In the genomic region with DNA sequence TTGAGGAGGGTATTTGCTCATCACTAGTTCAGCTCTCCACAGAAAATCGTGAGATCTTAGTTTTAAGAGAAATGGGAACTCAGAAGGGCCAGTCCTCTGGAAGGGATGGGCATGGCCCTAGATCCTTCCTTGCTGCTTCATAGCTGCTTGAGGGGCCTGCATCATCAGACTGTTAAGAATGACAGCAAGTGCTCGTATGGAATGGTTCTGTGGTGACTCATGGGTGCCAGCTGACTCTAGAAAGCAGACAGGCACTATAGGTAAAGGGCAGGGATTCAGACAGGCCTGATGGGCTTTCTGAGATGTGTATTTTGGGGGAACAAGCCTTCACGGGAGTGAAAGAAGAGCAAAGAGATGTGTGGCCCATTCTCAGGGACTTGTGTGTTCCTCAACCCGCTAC, we compare ENCODE assay signal across 1 cellular context.
A peak's percentile ranks its signal among the peaks of the same experiment; 100 is the strongest.
TF ChIP-seq lines count a peak whose summit lies in the region.

No MANE protein-coding gene starts in this region.

TF ChIP-seq in HepG2, 621 proteins besides CTCF, POLR2A, EP300 and RAD21 (continued from another document):
- TF ChIP-seq MEIS1 (CRISPR knock-in tag; IDR thresholded peaks at IDR 0.05; ENCODE audit: borderline replicate concordance) = no peak
- TF ChIP-seq ERF (CRISPR knock-in tag; IDR thresholded peaks at IDR 0.05) = no peak
- no peak for TF ChIP-seq POLR2AphosphoS5 (IDR thresholded peaks at IDR 0.05; ENCODE audit: low read depth, low read length)
- TF ChIP-seq ZBTB21 (CRISPR knock-in tag; IDR thresholded peaks at IDR 0.05) = no peak
- TF ChIP-seq ISL2 (CRISPR knock-in tag; IDR thresholded peaks at IDR 0.05) = no peak
- TF ChIP-seq IRX3 (CRISPR knock-in tag; IDR thresholded peaks at IDR 0.05; ENCODE audit: borderline replicate concordance, low read depth) = no peak
- no peak for TF ChIP-seq NCOA5 (CRISPR knock-in tag; IDR thresholded peaks at IDR 0.05)
- no peak for TF ChIP-seq MTF1 (CRISPR knock-in tag; IDR thresholded peaks at IDR 0.05)
- peak; percentile 77 for TF ChIP-seq FOSL2 (CRISPR knock-in tag; IDR thresholded peaks at IDR 0.05)
- TF ChIP-seq SOX5 (CRISPR knock-in tag; IDR thresholded peaks at IDR 0.05; ENCODE audit: borderline replicate concordance) = no peak
- TF ChIP-seq XRCC5 (optimal IDR thresholded peaks at IDR 0.05; ENCODE audit: low read length) = peak; percentile 18
- no peak for TF ChIP-seq SNAPC2 (CRISPR knock-in tag; IDR thresholded peaks at IDR 0.05)
- TF ChIP-seq, protein P1, sequence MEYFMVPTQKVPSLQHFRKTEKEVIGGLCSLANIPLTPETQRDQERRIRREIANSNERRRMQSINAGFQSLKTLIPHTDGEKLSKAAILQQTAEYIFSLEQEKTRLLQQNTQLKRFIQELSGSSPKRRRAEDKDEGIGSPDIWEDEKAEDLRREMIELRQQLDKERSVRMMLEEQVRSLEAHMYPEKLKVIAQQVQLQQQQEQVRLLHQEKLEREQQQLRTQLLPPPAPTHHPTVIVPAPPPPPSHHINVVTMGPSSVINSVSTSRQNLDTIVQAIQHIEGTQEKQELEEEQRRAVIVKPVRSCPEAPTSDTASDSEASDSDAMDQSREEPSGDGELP (IDR thresholded peaks at IDR 0.05; ENCODE audit: borderline replicate concordance, low read depth) = peak; percentile 67
- TF ChIP-seq, protein P2, sequence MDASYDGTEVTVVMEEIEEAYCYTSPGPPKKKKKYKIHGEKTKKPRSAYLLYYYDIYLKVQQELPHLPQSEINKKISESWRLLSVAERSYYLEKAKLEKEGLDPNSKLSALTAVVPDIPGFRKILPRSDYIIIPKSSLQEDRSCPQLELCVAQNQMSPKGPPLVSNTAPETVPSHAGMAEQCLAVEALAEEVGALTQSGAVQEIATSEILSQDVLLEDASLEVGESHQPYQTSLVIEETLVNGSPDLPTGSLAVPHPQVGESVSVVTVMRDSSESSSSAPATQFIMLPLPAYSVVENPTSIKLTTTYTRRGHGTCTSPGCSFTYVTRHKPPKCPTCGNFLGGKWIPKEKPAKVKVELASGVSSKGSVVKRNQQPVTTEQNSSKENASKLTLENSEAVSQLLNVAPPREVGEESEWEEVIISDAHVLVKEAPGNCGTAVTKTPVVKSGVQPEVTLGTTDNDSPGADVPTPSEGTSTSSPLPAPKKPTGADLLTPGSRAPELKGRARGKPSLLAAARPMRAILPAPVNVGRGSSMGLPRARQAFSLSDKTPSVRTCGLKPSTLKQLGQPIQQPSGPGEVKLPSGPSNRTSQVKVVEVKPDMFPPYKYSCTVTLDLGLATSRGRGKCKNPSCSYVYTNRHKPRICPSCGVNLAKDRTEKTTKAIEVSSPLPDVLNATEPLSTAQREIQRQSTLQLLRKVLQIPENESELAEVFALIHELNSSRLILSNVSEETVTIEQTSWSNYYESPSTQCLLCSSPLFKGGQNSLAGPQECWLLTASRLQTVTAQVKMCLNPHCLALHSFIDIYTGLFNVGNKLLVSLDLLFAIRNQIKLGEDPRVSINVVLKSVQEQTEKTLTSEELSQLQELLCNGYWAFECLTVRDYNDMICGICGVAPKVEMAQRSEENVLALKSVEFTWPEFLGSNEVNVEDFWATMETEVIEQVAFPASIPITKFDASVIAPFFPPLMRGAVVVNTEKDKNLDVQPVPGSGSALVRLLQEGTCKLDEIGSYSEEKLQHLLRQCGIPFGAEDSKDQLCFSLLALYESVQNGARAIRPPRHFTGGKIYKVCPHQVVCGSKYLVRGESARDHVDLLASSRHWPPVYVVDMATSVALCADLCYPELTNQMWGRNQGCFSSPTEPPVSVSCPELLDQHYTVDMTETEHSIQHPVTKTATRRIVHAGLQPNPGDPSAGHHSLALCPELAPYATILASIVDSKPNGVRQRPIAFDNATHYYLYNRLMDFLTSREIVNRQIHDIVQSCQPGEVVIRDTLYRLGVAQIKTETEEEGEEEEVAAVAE (CRISPR knock-in tag; IDR thresholded peaks at IDR 0.05; ENCODE audit: borderline replicate concordance) = no peak
- TF ChIP-seq ZSCAN30 (CRISPR knock-in tag; IDR thresholded peaks at IDR 0.05) = no peak
- peak; percentile 34 for TF ChIP-seq TEAD3 (CRISPR knock-in tag; optimal IDR thresholded peaks at IDR 0.05; ENCODE audit: borderline replicate concordance)
- TF ChIP-seq ZNF550 (CRISPR knock-in tag; IDR thresholded peaks at IDR 0.05; ENCODE audit: borderline replicate concordance) = no peak
- TF ChIP-seq, protein P3, sequence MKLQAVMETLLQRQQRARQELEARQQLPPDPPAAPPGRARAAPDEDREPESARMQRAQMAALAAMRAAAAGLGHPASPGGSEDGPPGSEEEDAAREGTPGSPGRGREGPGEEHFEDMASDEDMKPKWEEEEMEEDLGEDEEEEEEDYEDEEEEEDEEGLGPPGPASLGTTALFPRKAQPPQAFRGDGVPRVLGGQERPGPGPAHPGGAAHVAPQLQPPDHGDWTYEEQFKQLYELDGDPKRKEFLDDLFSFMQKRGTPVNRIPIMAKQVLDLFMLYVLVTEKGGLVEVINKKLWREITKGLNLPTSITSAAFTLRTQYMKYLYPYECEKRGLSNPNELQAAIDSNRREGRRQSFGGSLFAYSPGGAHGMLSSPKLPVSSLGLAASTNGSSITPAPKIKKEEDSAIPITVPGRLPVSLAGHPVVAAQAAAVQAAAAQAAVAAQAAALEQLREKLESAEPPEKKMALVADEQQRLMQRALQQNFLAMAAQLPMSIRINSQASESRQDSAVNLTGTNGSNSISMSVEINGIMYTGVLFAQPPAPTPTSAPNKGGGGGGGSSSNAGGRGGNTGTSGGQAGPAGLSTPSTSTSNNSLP (IDR thresholded peaks at IDR 0.05; ENCODE audit: low read depth, low read length) = no peak
- TF ChIP-seq, protein P4, sequence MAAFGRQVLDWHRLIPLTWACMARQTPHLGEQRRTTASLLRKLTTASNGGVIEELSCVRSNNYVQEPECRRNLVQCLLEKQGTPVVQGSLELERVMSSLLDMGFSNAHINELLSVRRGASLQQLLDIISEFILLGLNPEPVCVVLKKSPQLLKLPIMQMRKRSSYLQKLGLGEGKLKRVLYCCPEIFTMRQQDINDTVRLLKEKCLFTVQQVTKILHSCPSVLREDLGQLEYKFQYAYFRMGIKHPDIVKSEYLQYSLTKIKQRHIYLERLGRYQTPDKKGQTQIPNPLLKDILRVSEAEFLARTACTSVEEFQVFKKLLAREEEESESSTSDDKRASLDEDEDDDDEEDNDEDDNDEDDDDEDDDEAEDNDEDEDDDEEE (CRISPR knock-in tag; IDR thresholded peaks at IDR 0.05) = no peak
- TF ChIP-seq SP4 (CRISPR knock-in tag; IDR thresholded peaks at IDR 0.05) = no peak
